ENCODE assay signal across 10 cellular contexts in genomic region chr15:76987896-76988860, GRCh38. TPM values are rescaled to one million over a fixed set of nuclear protein-coding genes. Genes with fewer than 3 reads are reported as not detected.
DNase-seq lines count a peak whose midpoint lies in the region; ATAC-seq and TF ChIP-seq lines count a peak whose summit lies in the region.
"Had no signal": no experiment of that assay in that cellular context is flagged by ENCODE, and none has a peak within 500 bp of the region (broad histone marks: within the 10 kb centered on the region; RNA-seq: fewer than 3 reads in every experiment).

No MANE protein-coding gene starts in this region.

- no peak overlapping the region for H3K4me3 Mint-ChIP-seq in endodermal cell

- no peak overlapping the region for H3K9ac ChIP-seq in endodermal cell (ENCODE audit: extremely low read depth, low read length, poor library complexity, severe bottlenecking)

- H3K9me3 Mint-ChIP-seq in endodermal cell = no peaks in the 10 kb centered on the region

- H3K4me1 Mint-ChIP-seq in endodermal cell = peaks cover 14% of the 10 kb centered on the region

- H3K36me3 ChIP-seq in Peyer's patch = no peaks in the 10 kb centered on the region
- no peaks in the 10 kb centered on the region for H3K36me3 ChIP-seq in endodermal cell (ENCODE audit: control insufficient read depth, insufficient read depth, low read length)

- TF ChIP-seq CTCF in Peyer's patch (IDR thresholded peaks at IDR 0.05) (no peak), endodermal cell (conservative IDR thresholded peaks at IDR 0.05) (no peak)

- H3K9me3 ChIP-seq in Peyer's patch (no peaks in the 10 kb centered on the region), endodermal cell (ENCODE audit: control insufficient read depth, low read length) (no peaks in the 10 kb centered on the region)

- H3K4me1 ChIP-seq in Peyer's patch (peaks cover 0 to 8% (median 3%) of the 10 kb centered on the region in 4 donors), endodermal cell (ENCODE audit: control insufficient read depth, insufficient read depth, low read length) (peaks cover 6% of the 10 kb centered on the region)

- TF ChIP-seq POLR2A in GM18505 (IDR thresholded peaks at IDR 0.05; ENCODE audit: borderline replicate concordance, extremely low read depth, insufficient read depth, insufficient read length) (peak; percentile 27), Peyer's patch (IDR thresholded peaks at IDR 0.05) (no peak)

- H3K27me3 Mint-ChIP-seq in endodermal cell (ENCODE audit: insufficient read depth) = no peaks in the 10 kb centered on the region

- no peak overlapping the region for H3K4me3 ChIP-seq in Peyer's patch
- H3K4me3 ChIP-seq in endodermal cell (ENCODE audit: low read length) = no peak overlapping the region

- DNase-seq in Peyer's patch = peak in 2 of 3 donors; percentile 44 to 72
- no peak for DNase-seq in endodermal cell
- peak; percentile 44 for DNase-seq in stimulated activated CD4-positive, alpha-beta T cell treated with anti-CD3 and anti-CD28 coated beads, Interleukin-4, amount 100 ng/mL, for 1 hour
- no peak for DNase-seq in NCI-H1930 (lab: John Stamatoyannopoulos, UW)
- no peak for DNase-seq in DMS153 (lab: John Stamatoyannopoulos, UW)
- DNase-seq in hippocampal formation (lab: John Stamatoyannopoulos, UW) = no peak

- ATAC-seq in GM18505 (IDR thresholded peaks at IDR 0.05; ENCODE audit: unreplicated experiment) (peak; percentile 62), HG02623 (IDR thresholded peaks at IDR 0.05; ENCODE audit: unreplicated experiment) (peak; percentile 53)

- WGBS in endodermal cell (ENCODE audit: insufficient coverage in 1 of 2, insufficient read length in 1 of 2), 2 experiments = 89 to 90% methylated on average over 7 to 11 of the region's 11 CpGs

- H3K27me3 ChIP-seq in Peyer's patch (no peaks in the 10 kb centered on the region), endodermal cell (ENCODE audit: control insufficient read depth, insufficient read depth, low read length, poor library complexity, severe bottlenecking) (no peaks in the 10 kb centered on the region)

- H3K27ac Mint-ChIP-seq in endodermal cell = peak overlapping the region; percentile 68

- H3K36me3 Mint-ChIP-seq in endodermal cell (ENCODE audit: low read depth) = no peaks in the 10 kb centered on the region

- peak overlapping the region in 1 of 4 donors; percentile 42 for H3K27ac ChIP-seq in Peyer's patch
- H3K27ac ChIP-seq in endodermal cell (ENCODE audit: low read depth, low read length) = no peak overlapping the region

RNA-seq across cellular contexts. Expression of gene PSTPIP1, which starts 6.7 kb away (rescaled TPM):
- total RNA-seq in Peyer's patch (10 to 100 TPM in 3 of 4 donors, 1 to 10 TPM in 1; 6.3 to 40.4 (median 19.5) TPM), endodermal cell (1 to 10 TPM in 1 of 2 donors, under 1 TPM in 1; 0.29 to 1.5 TPM)
- polyA plus RNA-seq in endodermal cell (2013, experiment 1 of 2) = 0.82 TPM
- 0.58 TPM for polyA plus RNA-seq in endodermal cell (2013, experiment 2 of 2)
- total RNA-seq: bronchial epithelial cell, renal cortical epithelial cell had no signal

RNA-seq across cellular contexts. Expression of gene RCN2, which starts 56.6 kb away (rescaled TPM):
- 10 to 100 TPM in 3 of 4 donors, 1 to 10 TPM in 1; 9.3 to 21.9 (median 20.1) TPM for total RNA-seq in Peyer's patch
- 100 to 1,000 TPM; 151 to 165 TPM for total RNA-seq in endodermal cell
- 286 TPM for polyA plus RNA-seq in endodermal cell (2013, experiment 1 of 2)
- polyA plus RNA-seq in endodermal cell (2013, experiment 2 of 2) = 283 TPM

Comparison
In these comparisons a context has a peak if more than half of its experiments do, and no peak if none do; other contexts are left out.
1. DNase-seq: peak in Peyer's patch (2 of 3) and stimulated activated CD4-positive, alpha-beta T cell treated with anti-CD3 and anti-CD28 coated beads, Interleukin-4, amount 100 ng/mL, for 1 hour (single experiment); none in endodermal cell (single experiment), NCI-H1930 (0 of 2), DMS153 (single experiment) and hippocampal formation (0 of 2).
2. RNA of gene RCN2, which starts 56.6 kb away (total RNA-seq): 151 to 165 TPM in endodermal cell; 9.3 to 21.9 TPM in Peyer's patch; every median in the first group is over 4 times any median in the second.